Comparison of ENCODE assay signal across 8 cellular contexts in the genomic region with DNA sequence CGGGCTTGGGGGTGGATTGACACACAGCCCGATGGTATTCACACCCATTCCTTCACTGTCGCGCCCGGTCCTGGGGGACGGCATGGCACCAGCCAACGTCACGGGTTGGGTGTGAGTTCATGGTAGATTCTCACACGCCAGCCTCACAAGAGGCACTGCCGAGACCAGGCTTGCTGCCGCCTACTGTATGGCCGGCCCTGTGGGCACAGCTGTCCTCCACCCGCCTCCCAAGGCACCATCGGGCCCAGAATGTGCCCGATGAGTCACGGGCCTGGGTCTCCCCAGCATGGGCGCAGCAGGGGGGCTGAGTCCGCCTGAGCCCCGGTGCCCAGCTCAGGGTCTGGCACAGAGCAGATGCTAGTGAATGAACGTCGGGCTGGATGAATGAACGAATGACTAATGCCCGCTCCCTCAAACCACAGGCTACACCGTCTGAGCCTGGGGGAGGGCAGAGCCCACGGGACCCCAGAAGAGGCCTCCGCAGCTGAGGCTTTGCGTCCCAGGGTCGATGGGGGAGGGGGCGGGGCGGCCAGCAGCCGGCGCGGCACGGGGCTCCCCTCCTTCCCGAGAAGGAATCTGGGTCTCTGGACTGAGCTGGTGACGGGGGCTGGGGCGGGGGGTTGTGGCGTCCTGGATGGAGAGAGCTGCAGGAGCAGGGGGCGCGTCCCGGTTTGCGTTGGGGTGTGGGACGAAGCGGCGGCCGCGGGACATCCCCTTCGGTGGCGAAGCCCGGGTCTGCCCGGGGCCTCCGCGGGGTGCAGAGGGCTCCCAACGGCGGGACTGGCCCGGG. TPM values are rescaled to one million over a fixed set of nuclear protein-coding genes. Genes with fewer than 3 reads are reported as not detected.
DNase-seq lines count a peak whose midpoint lies in the region; ATAC-seq and TF ChIP-seq lines count a peak whose summit lies in the region.

No MANE protein-coding gene starts in this region.

- H4K20me1 ChIP-seq in smooth muscle cell (ENCODE audit: low read depth) = no peaks in the 10 kb centered on the region

- DNase-seq in stimulated activated CD4-positive, alpha-beta T cell treated with anti-CD3 and anti-CD28 coated beads, Interleukin-4, amount 100 ng/mL, for 1 hour = peak; percentile 5
- DNase-seq in stimulated activated CD4-positive, alpha-beta T cell treated with anti-CD3 and anti-CD28 coated beads, Interleukin-4, amount 100 ng/mL, for 24 hours = no peak
- DNase-seq in astrocyte of the hippocampus (ENCODE audit: low read depth, low spot score) (peak; percentile 77), iPS-NIHi7 (ENCODE audit: extremely low spot score) (peak; percentile 41), smooth muscle cell (lab: John Stamatoyannopoulos, UW; ENCODE audit: unreplicated experiment) (peak; percentile 57)
- no peak for DNase-seq in NK-92 treated with Interleukin-12 subunit alpha and Interleukin-12 subunit beta, amount 100 ng/mL, for 24 hours (lab: John Stamatoyannopoulos, UW)

- no peak overlapping the region for H3K27ac ChIP-seq in smooth muscle cell (ENCODE audit: low read depth)

- TF ChIP-seq CTCF in smooth muscle cell (IDR thresholded peaks at IDR 0.05; ENCODE audit: borderline replicate concordance, insufficient read depth, poor library complexity, severe bottlenecking) = no peak

- H2AFZ ChIP-seq in smooth muscle cell (ENCODE audit: low read depth) = peak overlapping the region; percentile 57

- 2% methylated on average over 52 of the region's 56 CpGs for WGBS in smooth muscle cell (ENCODE audit: low lambda C conversion rate)

- H3K4me2 ChIP-seq in smooth muscle cell = peak overlapping the region; percentile 94

- H3K4me3 ChIP-seq in smooth muscle cell = peak overlapping the region; percentile 61

- ATAC-seq in HG03159 (IDR thresholded peaks at IDR 0.05; ENCODE audit: unreplicated experiment) (no peak), GM18870 (IDR thresholded peaks at IDR 0.05; ENCODE audit: unreplicated experiment) (no peak)

- H3K9me3 ChIP-seq in smooth muscle cell (replicated peaks; ENCODE audit: low read depth) = no peaks in the 10 kb centered on the region

- H3K4me1 ChIP-seq in smooth muscle cell (ENCODE audit: low read depth) = peaks cover 6% of the 10 kb centered on the region

- no peaks in the 10 kb centered on the region for H3K36me3 ChIP-seq in smooth muscle cell (ENCODE audit: low read depth)

- H3F3A ChIP-seq in smooth muscle cell (ENCODE audit: low read depth) = no peaks in the 10 kb centered on the region

- peaks cover 10% of the 10 kb centered on the region for H3K27me3 ChIP-seq in smooth muscle cell (ENCODE audit: low read depth)

- no peaks in the 10 kb centered on the region for H3K79me2 ChIP-seq in smooth muscle cell (ENCODE audit: low read depth)

- peak overlapping the region; percentile 29 for H3K9ac ChIP-seq in smooth muscle cell (ENCODE audit: low read depth)

RNA-seq across cellular contexts. Expression of gene PITPNM3, which starts 0.8 kb away (rescaled TPM):
- 2.6 and 3.9 TPM in 2 replicates for total RNA-seq in smooth muscle cell
- 2.4 and 3.7 TPM in 2 replicates for polyA plus RNA-seq in smooth muscle cell

Comparison
In these comparisons a context has a peak if more than half of its experiments do, and no peak if none do; other contexts are left out.
1. DNase-seq: peak in stimulated activated CD4-positive, alpha-beta T cell treated with anti-CD3 and anti-CD28 coated beads, Interleukin-4, amount 100 ng/mL, for 1 hour (single experiment), astrocyte of the hippocampus (single experiment), iPS-NIHi7 (single experiment) and smooth muscle cell (single experiment); none in stimulated activated CD4-positive, alpha-beta T cell treated with anti-CD3 and anti-CD28 coated beads, Interleukin-4, amount 100 ng/mL, for 24 hours (single experiment) and NK-92 treated with Interleukin-12 subunit alpha and Interleukin-12 subunit beta, amount 100 ng/mL, for 24 hours (single experiment).